15 cellular contexts compared by ENCODE assay signal in the genomic region with DNA sequence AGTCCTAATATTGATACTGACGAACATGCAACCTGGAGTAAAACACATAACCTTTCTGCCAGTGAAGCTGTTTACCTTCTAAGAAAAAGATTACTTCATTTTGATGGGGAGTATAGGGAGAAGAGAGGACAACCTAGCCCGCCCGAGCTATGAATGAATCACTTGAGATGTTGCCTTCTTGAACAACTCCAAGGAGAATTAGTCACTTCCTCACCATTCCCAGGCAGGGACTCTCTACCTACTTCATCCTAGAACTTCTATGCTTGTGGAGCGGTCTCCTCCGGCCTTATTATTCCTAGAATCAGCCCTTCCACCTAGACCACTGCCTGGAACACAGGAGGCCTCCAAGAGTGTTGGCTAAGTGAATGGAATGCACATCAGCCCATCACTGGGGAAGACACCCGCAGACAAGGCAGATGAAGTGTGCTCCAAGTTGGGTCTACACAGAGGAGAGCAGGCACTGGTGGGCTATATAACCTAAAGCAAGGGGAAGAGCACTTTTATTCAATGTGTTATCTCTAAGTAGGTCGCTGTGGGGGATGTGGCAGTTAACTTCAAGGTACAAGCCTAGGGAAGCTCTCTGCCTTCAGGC. TPM values are rescaled to one million over a fixed set of nuclear protein-coding genes. Genes with fewer than 3 reads are reported as not detected.
DNase-seq lines count a peak whose midpoint lies in the region; ATAC-seq, FAIRE-seq and TF ChIP-seq lines count a peak whose summit lies in the region.
"Had no signal": no experiment of that assay in that cellular context is flagged by ENCODE, and none has a peak within 500 bp of the region (broad histone marks: within the 10 kb centered on the region; RNA-seq: fewer than 3 reads in every experiment).

No MANE protein-coding gene starts in this region.

- H3K9me3 ChIP-seq in SK-N-SH, result no peaks in the 10 kb centered on the region
- no peaks in the 10 kb centered on the region for H3K9me3 ChIP-seq in small intestine (ENCODE audit: control insufficient read depth, low read depth)
- H3K9me3 ChIP-seq: right atrium auricular region, thoracic aorta had no signal

- POLR2A ChIA-PET in SK-N-SH (lab: Yijun Ruan, JAX), result no interaction called here

- no peak overlapping the region for H3K4me3 Mint-ChIP-seq in stimulated activated memory B cell treated with anti-CD40 and anti-IgM and Interleukin-4, amounts not matched to agents 10 μg/mL and 1 μg/mL and 100 μg/mL, for 72 hours
- H3K4me3 Mint-ChIP-seq: activated CD4-positive, alpha-beta T cell treated with anti-CD3 and anti-CD28 coated beads, Interleukin-2, amount 10 ng/mL, durations not matched to agents 24 days and 14 days had no signal

- H3K27ac Mint-ChIP-seq in stimulated activated memory B cell treated with anti-CD40 and anti-IgM and Interleukin-4, amounts not matched to agents 10 μg/mL and 1 μg/mL and 100 μg/mL, for 72 hours, result no peak overlapping the region
- H3K27ac Mint-ChIP-seq: activated CD4-positive, alpha-beta T cell treated with anti-CD3 and anti-CD28 coated beads, Interleukin-2, amount 10 ng/mL, durations not matched to agents 24 days and 14 days had no signal

- no peaks in the 10 kb centered on the region for H3K36me3 ChIP-seq in SK-N-SH (replicated peaks in 1 of 2; ENCODE audit: control insufficient read depth in 1 of 2, insufficient read depth in 2 of 2, low read length in 1 of 2)
- no peaks in the 10 kb centered on the region for H3K36me3 ChIP-seq in small intestine (ENCODE audit: control insufficient read depth in 2 of 2, insufficient read depth in 2 of 2, low read length in 2 of 2)
- H3K36me3 ChIP-seq: right atrium auricular region, thoracic aorta had no signal

- TF ChIP-seq POLR2A in H54 (IDR thresholded peaks at IDR 0.05; ENCODE audit: low read depth, low read length), result no peak

- 51% methylated on average over 7 of the region's 7 CpGs for WGBS in SK-N-SH (ENCODE audit: low lambda C conversion rate)
- 72 to 85% (median 84%) methylated on average over 7 of the region's 7 CpGs for WGBS in small intestine, 3 donors

- FAIRE-seq in H54 (lab: Jason Lieb, UNC), result peak; percentile 95
- no peak for FAIRE-seq in small intestine (lab: Jason Lieb, UNC)
- FAIRE-seq in frontal cortex (lab: Jason Lieb, UNC), result no peak

- H3K9me3 Mint-ChIP-seq in stimulated activated memory B cell treated with anti-CD40 and anti-IgM and Interleukin-4, amounts not matched to agents 10 μg/mL and 1 μg/mL and 100 μg/mL, for 72 hours, result no peaks in the 10 kb centered on the region
- H3K9me3 Mint-ChIP-seq: activated CD4-positive, alpha-beta T cell treated with anti-CD3 and anti-CD28 coated beads, Interleukin-2, amount 10 ng/mL, durations not matched to agents 24 days and 14 days had no signal

- H3K4me3 ChIP-seq in SK-N-SH (ENCODE audit: low read depth in 2 of 2, low read length in 1 of 2) (peak overlapping the region in 1 of 2 experiments; percentile 20; a peak in 1 of 4 replicates), fibroblast of villous mesenchyme (ENCODE audit: low read depth, low read length) (no peak overlapping the region), small intestine (ENCODE audit: low read depth in 1 of 2, low read length in 2 of 2) (no peak overlapping the region)
- H3K4me3 ChIP-seq: right atrium auricular region, thoracic aorta had no signal

- peak overlapping the region; percentile 57 for H3K4me2 ChIP-seq in SK-N-SH

- peaks cover 82% of the 10 kb centered on the region for H3K79me2 ChIP-seq in SK-N-SH (ENCODE audit: insufficient read depth)

- DNase-seq in H54 (ENCODE audit: insufficient read length, low spot score), result peak; percentile 70
- no peak for DNase-seq in SK-N-SH
- peak; percentile 32 for DNase-seq in fibroblast of villous mesenchyme (ENCODE audit: low read depth)
- DNase-seq in small intestine, result no peak
- no peak for DNase-seq in NCI-H2081 treated with DMSO at 0.1 percent for 48 hours (lab: John Stamatoyannopoulos, UW)
- no peak for DNase-seq in frontal cortex (ENCODE audit: low spot score in 2 of 2)
- no peak for DNase-seq in GF-D8 (lab: John Stamatoyannopoulos, UW)
- DNase-seq: activated CD4-positive, alpha-beta T cell treated with anti-CD3 and anti-CD28 coated beads, Interleukin-2, amount 10 ng/mL, durations not matched to agents 24 days and 14 days; DMS79 treated with DMSO at 0.1 percent for 48 hours; head of caudate nucleus; NCI-H1092 treated with DMSO at 0.1 percent for 48 hours; NCI-H69 had no signal

- TF ChIP-seq CTCF in SK-N-SH (IDR thresholded peaks at IDR 0.05) (no peak), fibroblast of villous mesenchyme (IDR thresholded peaks at IDR 0.05; ENCODE audit: insufficient read depth, low read depth, low read length) (no peak)

- H2AFZ ChIP-seq in SK-N-SH (ENCODE audit: low read depth), result no peak overlapping the region

- peaks cover 5% of the 10 kb centered on the region for H3K36me3 Mint-ChIP-seq in stimulated activated memory B cell treated with anti-CD40 and anti-IgM and Interleukin-4, amounts not matched to agents 10 μg/mL and 1 μg/mL and 100 μg/mL, for 72 hours

- no peaks in the 10 kb centered on the region for H3K9me2 ChIP-seq in SK-N-SH

- peaks cover 19% of the 10 kb centered on the region for H3F3A ChIP-seq in SK-N-SH (replicated peaks; ENCODE audit: insufficient read depth)

- peaks cover 37% of the 10 kb centered on the region for H4K20me1 ChIP-seq in SK-N-SH (ENCODE audit: insufficient read depth)

- CTCF ChIA-PET in SK-N-SH (lab: Yijun Ruan, JAX), result interaction anchor here (0.8 to 1.3 kb wide), 2 partner anchors 29 to 71 kb away, joined by 3 read pairs; no protein-coding TSS in a partner anchor

- TF ChIP-seq EP300 in SK-N-SH (IDR thresholded peaks at IDR 0.05; ENCODE audit: borderline replicate concordance in 1 of 2, low read depth in 1 of 2, low read length in 1 of 2), result no peak

- no peak for ATAC-seq in stimulated activated memory B cell treated with anti-CD40 and anti-IgM and Interleukin-4, amounts not matched to agents 10 μg/mL and 1 μg/mL and 100 μg/mL, for 72 hours

- H3K27me3 Mint-ChIP-seq in stimulated activated memory B cell treated with anti-CD40 and anti-IgM and Interleukin-4, amounts not matched to agents 10 μg/mL and 1 μg/mL and 100 μg/mL, for 72 hours, result no peaks in the 10 kb centered on the region
- H3K27me3 Mint-ChIP-seq: activated CD4-positive, alpha-beta T cell treated with anti-CD3 and anti-CD28 coated beads, Interleukin-2, amount 10 ng/mL, durations not matched to agents 24 days and 14 days had no signal

- peaks cover 36% of the 10 kb centered on the region for H3K4me1 Mint-ChIP-seq in stimulated activated memory B cell treated with anti-CD40 and anti-IgM and Interleukin-4, amounts not matched to agents 10 μg/mL and 1 μg/mL and 100 μg/mL, for 72 hours

- H3K27ac ChIP-seq in SK-N-SH (ENCODE audit: low read depth in 2 of 2, low read length in 1 of 2), result peak overlapping the region in 1 of 2 experiments; percentile 78; a peak in 2 of 4 replicates
- H3K27ac ChIP-seq in small intestine (ENCODE audit: low read depth in 1 of 2, low read length in 1 of 2), result peak overlapping the region; percentile 73 to 80
- H3K27ac ChIP-seq: right atrium auricular region, thoracic aorta had no signal

- H3K4me1 ChIP-seq in SK-N-SH (ENCODE audit: control insufficient read depth in 1 of 2, insufficient read depth in 2 of 2, low read depth in 1 of 2, low read length in 1 of 2) (peaks cover 47 to 48% of the 10 kb centered on the region in 2 experiments), small intestine (ENCODE audit: control insufficient read depth in 2 of 2, insufficient read depth in 1 of 2, low read depth in 1 of 2, low read length in 1 of 2) (peaks cover 24 to 39% of the 10 kb centered on the region in 2 donors)

- no peak overlapping the region for H3K9ac ChIP-seq in SK-N-SH

- H3K27me3 ChIP-seq in SK-N-SH (ENCODE audit: insufficient read depth) (no peaks in the 10 kb centered on the region), small intestine (ENCODE audit: control insufficient read depth in 2 of 2, insufficient read depth in 2 of 2, low read length in 2 of 2) (no peaks in the 10 kb centered on the region)
- H3K27me3 ChIP-seq: right atrium auricular region had no signal

- TF ChIP-seq RAD21 in SK-N-SH (IDR thresholded peaks at IDR 0.05; ENCODE audit: low read length), result no peak

TF ChIP-seq in SK-N-SH, 30 proteins besides CTCF, POLR2A, EP300 and RAD21:
- TF ChIP-seq, protein P1, sequence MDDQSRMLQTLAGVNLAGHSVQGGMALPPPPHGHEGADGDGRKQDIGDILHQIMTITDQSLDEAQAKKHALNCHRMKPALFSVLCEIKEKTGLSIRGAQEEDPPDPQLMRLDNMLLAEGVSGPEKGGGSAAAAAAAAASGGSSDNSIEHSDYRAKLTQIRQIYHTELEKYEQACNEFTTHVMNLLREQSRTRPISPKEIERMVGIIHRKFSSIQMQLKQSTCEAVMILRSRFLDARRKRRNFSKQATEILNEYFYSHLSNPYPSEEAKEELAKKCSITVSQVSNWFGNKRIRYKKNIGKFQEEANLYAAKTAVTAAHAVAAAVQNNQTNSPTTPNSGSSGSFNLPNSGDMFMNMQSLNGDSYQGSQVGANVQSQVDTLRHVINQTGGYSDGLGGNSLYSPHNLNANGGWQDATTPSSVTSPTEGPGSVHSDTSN (IDR thresholded peaks at IDR 0.05), result no peak; the same call in 1 of the 2 replicates
- TF ChIP-seq TCF12 (IDR thresholded peaks at IDR 0.05), result peak; percentile 36
- TF ChIP-seq USF2 (IDR thresholded peaks at IDR 0.05; ENCODE audit: borderline replicate concordance, low read depth, low read length), result no peak
- peak; percentile 40; the same call in 1 of the 2 replicates for TF ChIP-seq JUND (IDR thresholded peaks at IDR 0.05)
- peak; percentile 74; the same call in 1 of the 2 replicates for TF ChIP-seq FOSL2 (IDR thresholded peaks at IDR 0.05; ENCODE audit: borderline replicate concordance, low read depth)

RNA-seq across cellular contexts. Expression of gene STK39, which starts 57.5 kb away (rescaled TPM):
- polyA plus RNA-seq in SK-N-SH (2012; rRNA removed) (9.6 and 12.3 TPM in 2 replicates), small intestine (10 to 100 TPM; 41.0 to 68.7 (median 41.6) TPM)
- polyA plus RNA-seq in SK-N-SH (2012; cell fraction: cytosol; rRNA removed), result 15.1 and 20.5 TPM in 2 replicates
- polyA plus RNA-seq in SK-N-SH (2012; cell fraction: nucleus; rRNA removed), result 4.0 and 8.4 TPM in 2 replicates
- total RNA-seq in fibroblast of villous mesenchyme (15.5 and 27.2 TPM in 2 replicates), frontal cortex (46.1 TPM)

Comparison
In these comparisons a context has a peak if more than half of its experiments do, and no peak if none do; other contexts are left out.
1. DNase-seq: peak in H54 (single experiment) and fibroblast of villous mesenchyme (single experiment); none in SK-N-SH (single experiment), small intestine (single experiment), NCI-H2081 treated with DMSO at 0.1 percent for 48 hours (single experiment), frontal cortex (0 of 2) and GF-D8 (single experiment).